Comparison of ENCODE assay signal across 8 cellular contexts in the genomic region with DNA sequence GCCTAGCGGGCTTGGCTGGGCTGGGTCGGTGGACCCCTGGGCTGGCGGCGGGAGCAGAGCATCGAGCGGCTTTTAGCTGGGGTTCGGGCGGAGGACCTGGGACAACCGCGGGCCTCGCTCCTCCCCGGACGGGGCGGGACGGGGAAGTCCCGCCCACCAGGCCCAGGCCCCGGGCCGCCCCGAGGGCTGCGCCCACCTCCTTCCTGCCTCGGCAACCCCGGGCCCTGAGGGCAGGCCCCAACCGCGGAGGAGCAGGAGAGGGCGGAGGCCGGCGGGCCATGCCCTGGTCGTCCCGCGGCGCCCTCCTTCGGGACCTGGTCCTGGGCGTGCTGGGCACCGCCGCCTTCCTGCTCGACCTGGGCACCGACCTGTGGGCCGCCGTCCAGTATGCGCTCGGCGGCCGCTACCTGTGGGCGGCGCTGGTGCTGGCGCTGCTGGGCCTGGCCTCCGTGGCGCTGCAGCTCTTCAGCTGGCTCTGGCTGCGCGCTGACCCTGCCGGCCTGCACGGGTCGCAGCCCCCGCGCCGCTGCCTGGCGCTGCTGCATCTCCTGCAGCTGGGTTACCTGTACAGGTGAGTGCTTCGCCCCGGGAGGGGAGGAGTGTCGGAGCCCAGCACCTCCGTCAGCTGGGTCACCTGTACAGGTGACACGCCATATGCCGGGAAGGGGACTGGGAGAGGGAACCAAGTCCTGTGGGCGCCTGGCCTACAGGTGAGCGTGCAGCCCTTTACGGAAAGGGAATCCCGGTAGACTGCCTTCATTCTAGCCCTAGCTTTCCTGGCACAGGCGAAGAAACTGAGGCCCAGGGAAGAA. TPM values are rescaled to one million over a fixed set of nuclear protein-coding genes. Genes with fewer than 3 reads are reported as not detected.
DNase-seq lines count a peak whose midpoint lies in the region; ATAC-seq and TF ChIP-seq lines count a peak whose summit lies in the region.

A gene with protein sequence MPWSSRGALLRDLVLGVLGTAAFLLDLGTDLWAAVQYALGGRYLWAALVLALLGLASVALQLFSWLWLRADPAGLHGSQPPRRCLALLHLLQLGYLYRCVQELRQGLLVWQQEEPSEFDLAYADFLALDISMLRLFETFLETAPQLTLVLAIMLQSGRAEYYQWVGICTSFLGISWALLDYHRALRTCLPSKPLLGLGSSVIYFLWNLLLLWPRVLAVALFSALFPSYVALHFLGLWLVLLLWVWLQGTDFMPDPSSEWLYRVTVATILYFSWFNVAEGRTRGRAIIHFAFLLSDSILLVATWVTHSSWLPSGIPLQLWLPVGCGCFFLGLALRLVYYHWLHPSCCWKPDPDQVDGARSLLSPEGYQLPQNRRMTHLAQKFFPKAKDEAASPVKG (plus strand): TSS at position 182 of the 812 bp plus-strand sequence. CDS start 97 bp downstream, at position 279.

- H3K27ac Mint-ChIP-seq in CD4-positive, CD25-positive, alpha-beta regulatory T cell: peak within 1 kb of the TSS; percentile 76 to 92 (median 90)
- peak within 1 kb of the TSS; percentile 94 for H3K27ac Mint-ChIP-seq in progenitor cell of endocrine pancreas

- H3K36me3 ChIP-seq in CD4-positive, CD25-positive, alpha-beta regulatory T cell (ENCODE audit: control insufficient read depth, insufficient read depth, low read length): peaks cover 18% of the 10 kb centered on the region
- H3K36me3 ChIP-seq in SU-DHL-6 (ENCODE audit: low read length): no peaks in the 10 kb centered on the region
- no peaks in the 10 kb centered on the region for H3K36me3 ChIP-seq in cardiac muscle cell

- peak within 1 kb of the TSS; percentile 78 for H2AFZ ChIP-seq in SU-DHL-6 (ENCODE audit: low read depth, low read length, severe bottlenecking)

- peak within 1 kb of the TSS; percentile 85 to 93 (median 89) for H3K4me3 Mint-ChIP-seq in CD4-positive, CD25-positive, alpha-beta regulatory T cell
- peak within 1 kb of the TSS; percentile 73 for H3K4me3 Mint-ChIP-seq in progenitor cell of endocrine pancreas (ENCODE audit: low read depth)

- peak; percentile 98 for ATAC-seq in CD4-positive, CD25-positive, alpha-beta regulatory T cell (ENCODE audit: low read depth in 2 of 2)
- peak; percentile 73 for ATAC-seq in GM19438 (IDR thresholded peaks at IDR 0.05; ENCODE audit: low read depth, unreplicated experiment)

- peak within 1 kb of the TSS; percentile 47 for H3K9ac ChIP-seq in SU-DHL-6 (ENCODE audit: low read length)

- peak within 1 kb of the TSS; percentile 75 for H3K4me3 ChIP-seq in CD4-positive, CD25-positive, alpha-beta regulatory T cell (ENCODE audit: low read depth, low read length)
- peak within 1 kb of the TSS; percentile 55 for H3K4me3 ChIP-seq in SU-DHL-6 (ENCODE audit: insufficient read depth, low read length, poor library complexity, severe bottlenecking)
- peak within 1 kb of the TSS; percentile 48 for H3K4me3 ChIP-seq in cardiac muscle cell

- DNase-seq in CD4-positive, CD25-positive, alpha-beta regulatory T cell: peak; percentile 79 to 92 (median 86)
- peak; percentile 44 for DNase-seq in HS-5 (ENCODE audit: low read depth)
- DNase-seq in activated naive CD8-positive, alpha-beta T cell treated with anti-CD3 and anti-CD28 coated beads, Interleukin-2, amount 50 U/mL, for 16 hours (ENCODE audit: low read depth, low spot score): peak; percentile 61
- DNase-seq in cardiac muscle cell (ENCODE audit: low read depth in 1 of 2, low spot score in 1 of 2): peak; percentile 79 to 87
- peak; percentile 74 for DNase-seq in progenitor cell of endocrine pancreas (ENCODE audit: low spot score, unreplicated experiment)
- DNase-seq in ureter (ENCODE audit: low spot score): peak; percentile 79

- H3K36me3 Mint-ChIP-seq in CD4-positive, CD25-positive, alpha-beta regulatory T cell: peaks cover 4% of the 10 kb centered on the region
- H3K36me3 Mint-ChIP-seq in progenitor cell of endocrine pancreas (ENCODE audit: insufficient read depth): peaks cover 2% of the 10 kb centered on the region

- peak; percentile 17 for TF ChIP-seq CTCF in SU-DHL-6 (IDR thresholded peaks at IDR 0.05; ENCODE audit: insufficient read depth, low read length, poor library complexity, severe bottlenecking)
- TF ChIP-seq CTCF in cardiac muscle cell (IDR thresholded peaks at IDR 0.05; ENCODE audit: low read depth, low read length): peak; percentile 47
- peak; percentile 64 for TF ChIP-seq CTCF in progenitor cell of endocrine pancreas (IDR thresholded peaks at IDR 0.05; ENCODE audit: unreplicated experiment)

- peak within 1 kb of the TSS; percentile 86 for H3K4me2 ChIP-seq in SU-DHL-6 (ENCODE audit: low read depth, low read length, poor library complexity, severe bottlenecking)

- no peaks in the 10 kb centered on the region for H3K79me2 ChIP-seq in SU-DHL-6 (ENCODE audit: insufficient read depth, low read length)

- peaks cover 0 to 42% (median 14%) of the 10 kb centered on the region in 4 donors for H3K4me1 Mint-ChIP-seq in CD4-positive, CD25-positive, alpha-beta regulatory T cell
- peaks cover 16% of the 10 kb centered on the region for H3K4me1 Mint-ChIP-seq in progenitor cell of endocrine pancreas (ENCODE audit: low read depth)

- H3K27ac ChIP-seq in CD4-positive, CD25-positive, alpha-beta regulatory T cell (ENCODE audit: insufficient read depth, low read length, poor library complexity, severe bottlenecking): peak within 1 kb of the TSS; percentile 81
- H3K27ac ChIP-seq in SU-DHL-6 (ENCODE audit: low read depth, low read length) (no peak within 1 kb of the TSS), cardiac muscle cell (no peak within 1 kb of the TSS)

- peaks cover 22% of the 10 kb centered on the region for H3K4me1 ChIP-seq in CD4-positive, CD25-positive, alpha-beta regulatory T cell (ENCODE audit: control insufficient read depth, insufficient read depth, low read length, poor library complexity, severe bottlenecking)
- H3K4me1 ChIP-seq in cardiac muscle cell (ENCODE audit: low read depth): peaks cover 5% of the 10 kb centered on the region

- no peaks in the 10 kb centered on the region for H3K9me3 ChIP-seq in CD4-positive, CD25-positive, alpha-beta regulatory T cell (ENCODE audit: control insufficient read depth in 2 of 2, low read length in 2 of 2)
- no peaks in the 10 kb centered on the region for H3K9me3 ChIP-seq in SU-DHL-6 (ENCODE audit: insufficient read depth, low read length)
- H3K9me3 ChIP-seq in cardiac muscle cell (ENCODE audit: low read depth): no peaks in the 10 kb centered on the region

- H3K9me3 Mint-ChIP-seq in CD4-positive, CD25-positive, alpha-beta regulatory T cell: no peaks in the 10 kb centered on the region
- H3K9me3 Mint-ChIP-seq in progenitor cell of endocrine pancreas (ENCODE audit: low read depth): no peaks in the 10 kb centered on the region

- H3K27me3 ChIP-seq in CD4-positive, CD25-positive, alpha-beta regulatory T cell (ENCODE audit: control insufficient read depth, insufficient read depth, low read length): peaks cover 3% of the 10 kb centered on the region
- H3K27me3 ChIP-seq in SU-DHL-6 (ENCODE audit: low read length): no peaks in the 10 kb centered on the region
- no peaks in the 10 kb centered on the region for H3K27me3 ChIP-seq in cardiac muscle cell

- peaks cover 4% of the 10 kb centered on the region for H3K27me3 Mint-ChIP-seq in CD4-positive, CD25-positive, alpha-beta regulatory T cell
- H3K27me3 Mint-ChIP-seq in progenitor cell of endocrine pancreas: no peaks in the 10 kb centered on the region

- H4K20me1 ChIP-seq in SU-DHL-6 (ENCODE audit: low read depth, low read length): no peaks in the 10 kb centered on the region

- no peaks in the 10 kb centered on the region for H3F3A ChIP-seq in SU-DHL-6 (ENCODE audit: insufficient read depth)

- no peaks in the 10 kb centered on the region for H3K9me2 ChIP-seq in SU-DHL-6 (replicated peaks; ENCODE audit: insufficient read depth, low read length)

RNA-seq across cellular contexts. Expression of the gene that starts here (rescaled TPM):
- 9.1 TPM for total RNA-seq in CD4-positive, CD25-positive, alpha-beta regulatory T cell
- polyA plus RNA-seq in CD4-positive, CD25-positive, alpha-beta regulatory T cell: 10 to 100 TPM; 10.3 to 20.3 (median 17.9) TPM
- total RNA-seq in cardiac muscle cell (15.6 and 17.5 TPM in 2 replicates), progenitor cell of endocrine pancreas (17.0 and 17.3 TPM in 2 replicates), ureter (4.6 TPM)
- polyA plus RNA-seq in cardiac muscle cell: 13.7 and 27.4 TPM in 2 replicates
